In the genomic region with DNA sequence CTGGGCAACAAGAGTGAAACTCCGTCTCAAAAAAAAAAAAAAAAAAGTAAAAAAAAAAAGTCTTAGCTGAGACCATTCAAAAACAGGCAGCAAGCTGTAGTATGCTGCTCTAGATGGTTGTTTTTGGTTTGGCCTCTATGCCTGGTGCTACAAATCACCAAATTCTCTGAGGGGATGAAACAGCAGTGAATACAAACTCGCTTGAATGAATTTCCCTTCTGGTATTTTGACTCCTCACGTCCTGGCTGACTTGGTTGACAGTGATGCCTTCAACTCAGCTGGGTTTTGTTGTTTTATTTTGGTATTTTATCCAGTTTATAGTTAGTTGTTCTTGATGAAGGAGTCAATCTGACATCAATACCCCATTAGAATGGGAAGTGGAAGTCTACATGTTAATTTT, we compare ENCODE assay signal across 29 cellular contexts. TPM values are rescaled to one million over a fixed set of nuclear protein-coding genes. Genes with fewer than 3 reads are reported as not detected.
"Had no signal": no experiment of that assay in that cellular context is flagged by ENCODE, and none has a peak within 500 bp of the region (broad histone marks: within the 10 kb centered on the region; RNA-seq: fewer than 3 reads in every experiment).

No MANE protein-coding gene starts in this region.

- H3K4me3 Mint-ChIP-seq: naive thymus-derived CD4-positive, alpha-beta T cell; natural killer cell; nephron; neural progenitor cell; stimulated activated effector memory CD8-positive, alpha-beta T cell treated with anti-CD3 and anti-CD28 coated beads, Interleukin-12 subunit alpha, Interleukin-12 subunit beta, amount 100 ng/mL, for 72 hours; stimulated activated naive B cell treated with anti-CD40 and anti-IgM and Interleukin-4, amounts not matched to agents 10 μg/mL and 1 μg/mL and 100 μg/mL, for 72 hours; stimulated activated naive CD8-positive, alpha-beta T cell treated with anti-CD3 and anti-CD28 coated beads, Interleukin-15, Interleukin-2, amounts not matched to agents 100 ng/mL and 50 ng/mL, for 24 hours had no signal

- ATAC-seq: naive thymus-derived CD4-positive, alpha-beta T cell; natural killer cell; pancreas; right lobe of liver; stimulated activated effector memory CD8-positive, alpha-beta T cell treated with anti-CD3 and anti-CD28 coated beads, Interleukin-12 subunit alpha, Interleukin-12 subunit beta, amount 100 ng/mL, for 72 hours; stimulated activated naive B cell treated with anti-CD40 and anti-IgM and Interleukin-4, amounts not matched to agents 10 μg/mL and 1 μg/mL and 100 μg/mL, for 72 hours had no signal

- FAIRE-seq: pancreas, small intestine had no signal

- DNase-seq: naive thymus-derived CD4-positive, alpha-beta T cell; natural killer cell; occipital lobe; pancreas; retina; right lobe of liver; sigmoid colon; small intestine; stimulated activated CD4-positive, alpha-beta T cell treated with anti-CD3 and anti-CD28 coated beads, Interleukin-15, amount 100 ng/mL, for 24 hours; stimulated activated CD4-positive, alpha-beta T cell treated with anti-CD3 and anti-CD28 coated beads, Interleukin-2, amount 100 ng/mL, for 24 hours; stimulated activated CD4-positive, alpha-beta T cell treated with anti-CD3 and anti-CD28 coated beads, Interleukin-2, amount 100 ng/mL, for 48 hours; stimulated activated CD4-positive, alpha-beta T cell treated with anti-CD3 and anti-CD28 coated beads, Interleukin-4, amount 100 ng/mL, for 24 hours; stimulated activated naive B cell treated with anti-CD40 and anti-IgM and Interleukin-4, amounts not matched to agents 10 μg/mL and 1 μg/mL and 100 μg/mL, for 72 hours; stimulated activated naive CD4-positive, alpha-beta T cell treated with Interleukin-2 at 50 U/mL for 16 hours; stomach; substantia nigra; testis; tibial artery; transverse colon; upper lobe of left lung; uterus had no signal

- H3K4me1 ChIP-seq: pancreas, prostate gland, uterus had no signal

- H3K4me2 ChIP-seq: neural progenitor cell had no signal

- H3K9ac ChIP-seq: neural progenitor cell had no signal

- H3K27ac ChIP-seq: neural progenitor cell, pancreas, prostate gland, right atrium auricular region, right lobe of liver, sigmoid colon, stomach, suprapubic skin, testis, tibial artery, transverse colon, upper lobe of left lung, uterus had no signal

- H2AFZ ChIP-seq: neural progenitor cell had no signal

- H3K27me3 ChIP-seq: pancreas, right atrium auricular region, right lobe of liver, sigmoid colon, testis, tibial artery, uterus had no signal

- H3K4me1 Mint-ChIP-seq: stimulated activated effector memory CD8-positive, alpha-beta T cell treated with anti-CD3 and anti-CD28 coated beads, Interleukin-12 subunit alpha, Interleukin-12 subunit beta, amount 100 ng/mL, for 72 hours had no signal

- H3K36me3 Mint-ChIP-seq: naive thymus-derived CD4-positive, alpha-beta T cell; natural killer cell; neural progenitor cell; stimulated activated effector memory CD8-positive, alpha-beta T cell treated with anti-CD3 and anti-CD28 coated beads, Interleukin-12 subunit alpha, Interleukin-12 subunit beta, amount 100 ng/mL, for 72 hours; stimulated activated naive B cell treated with anti-CD40 and anti-IgM and Interleukin-4, amounts not matched to agents 10 μg/mL and 1 μg/mL and 100 μg/mL, for 72 hours had no signal

- H3K27ac Mint-ChIP-seq: naive thymus-derived CD4-positive, alpha-beta T cell; natural killer cell; nephron; neural progenitor cell; stimulated activated effector memory CD8-positive, alpha-beta T cell treated with anti-CD3 and anti-CD28 coated beads, Interleukin-12 subunit alpha, Interleukin-12 subunit beta, amount 100 ng/mL, for 72 hours; stimulated activated naive B cell treated with anti-CD40 and anti-IgM and Interleukin-4, amounts not matched to agents 10 μg/mL and 1 μg/mL and 100 μg/mL, for 72 hours; stimulated activated naive CD8-positive, alpha-beta T cell treated with anti-CD3 and anti-CD28 coated beads, Interleukin-15, Interleukin-2, amounts not matched to agents 100 ng/mL and 50 ng/mL, for 24 hours had no signal

- H3K36me3 ChIP-seq: neural progenitor cell, pancreas, prostate gland, right atrium auricular region, right lobe of liver, sigmoid colon, stomach, suprapubic skin, tibial artery, transverse colon, upper lobe of left lung, uterus had no signal

- H3K9me3 Mint-ChIP-seq: naive thymus-derived CD4-positive, alpha-beta T cell; natural killer cell; nephron; neural progenitor cell; stimulated activated effector memory CD8-positive, alpha-beta T cell treated with anti-CD3 and anti-CD28 coated beads, Interleukin-12 subunit alpha, Interleukin-12 subunit beta, amount 100 ng/mL, for 72 hours; stimulated activated naive B cell treated with anti-CD40 and anti-IgM and Interleukin-4, amounts not matched to agents 10 μg/mL and 1 μg/mL and 100 μg/mL, for 72 hours; stimulated activated naive CD8-positive, alpha-beta T cell treated with anti-CD3 and anti-CD28 coated beads, Interleukin-15, Interleukin-2, amounts not matched to agents 100 ng/mL and 50 ng/mL, for 24 hours had no signal

- H3K9me3 ChIP-seq: pancreas, prostate gland, right atrium auricular region, right lobe of liver, sigmoid colon, stomach, suprapubic skin, testis, tibial artery, transverse colon, upper lobe of left lung, uterus had no signal

- H3K4me3 ChIP-seq: neural progenitor cell, pancreas, prostate gland, right atrium auricular region, right lobe of liver, sigmoid colon, stomach, suprapubic skin, testis, tibial artery, transverse colon, upper lobe of left lung, uterus had no signal

RNA-seq across cellular contexts. Expression of a gene that starts 3.3 kb away (rescaled TPM):
- total RNA-seq: natural killer cell had no signal
- polyA plus RNA-seq: neural cell had no signal
